In genomic region chr20:13625241-13625981, GRCh38 we compare ENCODE assay signal across 17 cellular contexts. TPM values are rescaled to one million over a fixed set of nuclear protein-coding genes. Genes with fewer than 3 reads are reported as not detected.
A peak's percentile ranks its signal among the peaks of the same experiment; 100 is the strongest.
DNase-seq lines count a peak whose midpoint lies in the region; ATAC-seq and TF ChIP-seq lines count a peak whose summit lies in the region.
"Had no signal": no experiment of that assay in that cellular context is flagged by ENCODE, and none has a peak within 500 bp of the region (broad histone marks: within the 10 kb centered on the region; RNA-seq: fewer than 3 reads in every experiment).

No MANE protein-coding gene starts in this region.

- peak overlapping the region in 2 of 10 donors; percentile 5 to 15 for H3K27ac ChIP-seq in heart right ventricle
- H3K27ac ChIP-seq in right atrium auricular region: peak overlapping the region in 1 of 2 donors; percentile 61
- no peak overlapping the region for H3K27ac ChIP-seq in mesenchymal stem cell (ENCODE audit: low read length, poor library complexity, severe bottlenecking)
- H3K27ac ChIP-seq in aorta (ENCODE audit: low read depth in 1 of 2, low read length in 2 of 2): peak overlapping the region; percentile 64
- H3K27ac ChIP-seq: Peyer's patch had no signal

- H3K14ac ChIP-seq in mesenchymal stem cell (ENCODE audit: low read length in 2 of 2): no peak overlapping the region

- H3K4me2 ChIP-seq in mesenchymal stem cell (ENCODE audit: low read length, poor library complexity, severe bottlenecking): no peak overlapping the region

- H3K9me3 Mint-ChIP-seq in WTC11: no peaks in the 10 kb centered on the region
- H3K9me3 Mint-ChIP-seq: CD4-positive, CD25-positive, alpha-beta regulatory T cell; IgD-negative memory B cell had no signal

- peak in 5 of 8 donors; percentile 22 to 58 (median 39) for ATAC-seq in heart right ventricle
- ATAC-seq in WTC11: no peak
- ATAC-seq in aorta (ENCODE audit: low FRiP score): no peak
- no peak for ATAC-seq in GM18907 (IDR thresholded peaks at IDR 0.05; ENCODE audit: unreplicated experiment)

- CTCF ChIA-PET in WTC11 (lab: Charles Lee): interaction anchor here (1.8 kb wide), 1 partner anchor 15 kb away, joined by 6 read pairs; no protein-coding TSS in a partner anchor

- intact Hi-C loops in heart right ventricle (cut with DNase I): no loop called here
- intact Hi-C loops in aorta (cut with DNase I): loop anchor here in 1 of 2 donors (5.0 kb wide), 1 partner anchor 47 kb away; no protein-coding TSS in a partner anchor

- H3K9me3 ChIP-seq in heart right ventricle: no peaks in the 10 kb centered on the region
- H3K9me3 ChIP-seq in right atrium auricular region: no peaks in the 10 kb centered on the region
- no peaks in the 10 kb centered on the region for H3K9me3 ChIP-seq in mesenchymal stem cell (ENCODE audit: control insufficient read depth, low read length)
- H3K9me3 ChIP-seq in aorta (ENCODE audit: control insufficient read depth, low read length): no peaks in the 10 kb centered on the region
- H3K9me3 ChIP-seq: Peyer's patch had no signal

- no peak overlapping the region for H2BK120ac ChIP-seq in mesenchymal stem cell (ENCODE audit: low read depth, low read length)

- H2BK15ac ChIP-seq in mesenchymal stem cell (ENCODE audit: low read depth, poor library complexity, severe bottlenecking): no peak overlapping the region

- no peak overlapping the region for H4K8ac ChIP-seq in mesenchymal stem cell (ENCODE audit: low read length)

- no peaks in the 10 kb centered on the region for H3K27me3 ChIP-seq in heart right ventricle
- H3K27me3 ChIP-seq in right atrium auricular region: no peaks in the 10 kb centered on the region
- no peaks in the 10 kb centered on the region for H3K27me3 ChIP-seq in mesenchymal stem cell (ENCODE audit: control insufficient read depth in 1 of 2, insufficient read depth in 1 of 2, low read length in 2 of 2)
- no peaks in the 10 kb centered on the region for H3K27me3 ChIP-seq in aorta (ENCODE audit: control insufficient read depth in 1 of 2, insufficient read depth in 2 of 2, low read length in 1 of 2)
- H3K27me3 ChIP-seq: Peyer's patch had no signal

- H2BK5ac ChIP-seq in mesenchymal stem cell (ENCODE audit: low read depth, low read length, poor library complexity, severe bottlenecking): no peak overlapping the region

- peaks cover 21% of the 10 kb centered on the region for H3K36me3 Mint-ChIP-seq in WTC11

- H3K18ac ChIP-seq in mesenchymal stem cell (ENCODE audit: low read depth in 1 of 2, low read length in 2 of 2): no peak overlapping the region

- peaks cover 39% of the 10 kb centered on the region for H3K4me1 Mint-ChIP-seq in WTC11

- no peak overlapping the region for H3K4me3 Mint-ChIP-seq in WTC11
- H3K4me3 Mint-ChIP-seq: CD4-positive, CD25-positive, alpha-beta regulatory T cell; IgD-negative memory B cell had no signal

- DNase-seq in heart right ventricle: no peak
- DNase-seq in right atrium auricular region (ENCODE audit: low spot score): no peak
- DNase-seq in WTC11 (ENCODE audit: low spot score): no peak
- peak; percentile 22 for DNase-seq in mesenchymal stem cell
- DNase-seq in aorta: no peak
- DNase-seq in kidney glomerular epithelial cell (lab: John Stamatoyannopoulos, UW): no peak
- DNase-seq: AML-193; CD4-positive, CD25-positive, alpha-beta regulatory T cell; DMS53; HCEC 1CT; NCI-H1436; NCI-H2107; NCI-H774; Peyer's patch; SHP77 treated with DMSO at 0.1 percent for 48 hours had no signal

- no peak overlapping the region for H2AFZ ChIP-seq in mesenchymal stem cell (ENCODE audit: low read depth, low read length)

- H3K36me3 ChIP-seq in heart right ventricle (peaks cover 0 to 46% (median 0%) of the 10 kb centered on the region in 9 donors), right atrium auricular region (no peaks in the 10 kb centered on the region), mesenchymal stem cell (ENCODE audit: control insufficient read depth in 1 of 2, insufficient read depth in 2 of 2, low read depth in 1 of 2, low read length in 2 of 2) (peaks cover 0 to 19% of the 10 kb centered on the region in 2 experiments), aorta (ENCODE audit: control insufficient read depth in 1 of 2, insufficient read depth in 2 of 2, low read length in 1 of 2) (peaks cover 2 to 3% of the 10 kb centered on the region in 2 donors)

- peak overlapping the region; percentile 34 for H3K27ac Mint-ChIP-seq in WTC11
- H3K27ac Mint-ChIP-seq: CD4-positive, CD25-positive, alpha-beta regulatory T cell; IgD-negative memory B cell had no signal

- no peaks in the 10 kb centered on the region for H3K27me3 Mint-ChIP-seq in WTC11 (ENCODE audit: low read depth)
- H3K27me3 Mint-ChIP-seq: CD4-positive, CD25-positive, alpha-beta regulatory T cell; IgD-negative memory B cell had no signal

- H2AK5ac ChIP-seq in mesenchymal stem cell (ENCODE audit: low read length, severe bottlenecking): no peak overlapping the region

- no peak overlapping the region for H4K91ac ChIP-seq in mesenchymal stem cell (ENCODE audit: low read length)

- H3K4me3 ChIP-seq in heart right ventricle (peak overlapping the region in 3 of 10 donors; percentile 0 to 18 (median 3)), right atrium auricular region (no peak overlapping the region), mesenchymal stem cell (ENCODE audit: insufficient read depth in 1 of 2, low read depth in 1 of 2, low read length in 2 of 2) (no peak overlapping the region), aorta (ENCODE audit: low read length in 2 of 2) (no peak overlapping the region)
- H3K4me3 ChIP-seq: Peyer's patch had no signal

- 53 to 54% methylated on average over 6 of the region's 6 CpGs for WGBS in heart right ventricle, 2 donors
- WGBS in mesenchymal stem cell: 74% methylated on average over 6 of the region's 6 CpGs
- 24 to 28% methylated on average over 6 of the region's 6 CpGs for WGBS in aorta, 2 donors

- H3K79me1 ChIP-seq in mesenchymal stem cell (replicated peaks; ENCODE audit: low read length, poor library complexity, severe bottlenecking): peaks cover 19% of the 10 kb centered on the region

- H3K4me1 ChIP-seq in heart right ventricle (peaks cover 0 to 15% (median 0%) of the 10 kb centered on the region in 9 donors), right atrium auricular region (peaks cover 0 to 7% of the 10 kb centered on the region in 2 donors), mesenchymal stem cell (ENCODE audit: control insufficient read depth, insufficient read depth, low read depth, low read length) (no peaks in the 10 kb centered on the region), aorta (ENCODE audit: control insufficient read depth in 1 of 2, insufficient read depth in 2 of 2, low read length in 2 of 2) (peaks cover 0 to 1% of the 10 kb centered on the region in 2 donors)
- H3K4me1 ChIP-seq: Peyer's patch had no signal

- no peak overlapping the region for H3K4ac ChIP-seq in mesenchymal stem cell (ENCODE audit: low read depth in 1 of 2, low read length in 2 of 2)

- no peak overlapping the region for H3K23ac ChIP-seq in mesenchymal stem cell (ENCODE audit: low read length in 2 of 2)

- TF ChIP-seq CTCF in heart right ventricle (IDR thresholded peaks at IDR 0.05) (no peak), right atrium auricular region (IDR thresholded peaks at IDR 0.05) (no peak), WTC11 (IDR thresholded peaks at IDR 0.05) (no peak)

- POLR2A ChIA-PET in WTC11 (lab: Charles Lee): no interaction called here

- no peak overlapping the region for H2BK12ac ChIP-seq in mesenchymal stem cell (ENCODE audit: low read length in 2 of 2)

- no peak overlapping the region for H3K9ac ChIP-seq in mesenchymal stem cell (ENCODE audit: low read length)

TF ChIP-seq in WTC11, 78 proteins besides CTCF, POLR2A, EP300 and RAD21 (continues in another document):
- TF ChIP-seq PREB (CRISPR knock-in tag; IDR thresholded peaks at IDR 0.05; ENCODE audit: borderline replicate concordance) (no peak), ZNF138 (CRISPR knock-in tag; conservative IDR thresholded peaks at IDR 0.05) (no peak), ZNF281 (CRISPR knock-in tag; IDR thresholded peaks at IDR 0.05) (no peak), KAT7 (CRISPR knock-in tag; IDR thresholded peaks at IDR 0.05; ENCODE audit: borderline replicate concordance) (no peak), ETV6 (CRISPR knock-in tag; IDR thresholded peaks at IDR 0.05) (no peak)

RNA-seq across cellular contexts. Expression of gene TASP1, which starts 13.3 kb away (rescaled TPM):
- total RNA-seq in heart right ventricle (1 to 10 TPM; 4.6 to 8.5 (median 6.0) TPM), right atrium auricular region (1 to 10 TPM; 5.2 to 7.2 TPM), WTC11 (2021) (11.6 to 12.4 TPM (median 12.2 TPM) in 3 replicates), aorta (10 to 100 TPM; 32.8 to 74.6 TPM)
- polyA plus RNA-seq in heart right ventricle (1 to 10 TPM; 2.1 to 3.7 TPM), aorta (10 to 100 TPM; 13.2 to 18.9 TPM)
- polyA plus RNA-seq in mesenchymal stem cell (2013, experiment 1 of 2): 6.4 TPM
- 6.1 TPM for polyA plus RNA-seq in mesenchymal stem cell (2013, experiment 2 of 2)

Comparison
In these comparisons a context has a peak if more than half of its experiments do, and no peak if none do; other contexts are left out.
1. ATAC-seq: peak in heart right ventricle (5 of 8); none in WTC11 (single experiment), aorta (single experiment) and GM18907 (single experiment).